14 cellular contexts compared by ENCODE assay signal in genomic region chr11:10666976-10667892, GRCh38. TPM values are rescaled to one million over a fixed set of nuclear protein-coding genes. Genes with fewer than 3 reads are reported as not detected.
DNase-seq lines count a peak whose midpoint lies in the region; ATAC-seq and TF ChIP-seq lines count a peak whose summit lies in the region.
"Had no signal": no experiment of that assay in that cellular context is flagged by ENCODE, and none has a peak within 500 bp of the region (broad histone marks: within the 10 kb centered on the region; RNA-seq: fewer than 3 reads in every experiment).

No MANE protein-coding gene starts in this region.

- TF ChIP-seq CTCF in RWPE2 (IDR thresholded peaks at IDR 0.05; ENCODE audit: poor library complexity, severe bottlenecking), result no peak
- TF ChIP-seq CTCF in foreskin fibroblast (IDR thresholded peaks at IDR 0.05; ENCODE audit: low read depth, low read length), result no peak

- no peak overlapping the region for H3K27ac ChIP-seq in RWPE2 (ENCODE audit: poor library complexity, severe bottlenecking)

- no peak overlapping the region for H3K4me3 ChIP-seq in RWPE2 (ENCODE audit: severe bottlenecking)
- H3K4me3 ChIP-seq in foreskin fibroblast (ENCODE audit: low read depth in 1 of 2, low read length in 2 of 2), result no peak overlapping the region
- H3K4me3 ChIP-seq in skeletal muscle satellite cell (ENCODE audit: low read length), result no peak overlapping the region

- DNase-seq in Daoy (ENCODE audit: low read depth) (peak; percentile 45), RWPE2 (ENCODE audit: low spot score) (no peak), foreskin fibroblast (peak; percentile 41 to 76), NCI-H2196 (lab: John Stamatoyannopoulos, UW; ENCODE audit: unreplicated experiment) (no peak), left ventricle myocardium superior (no peak)
- DNase-seq: activated CD4-positive, alpha-beta T cell treated with anti-CD3 and anti-CD28 coated beads for 1 hour; activated gamma-delta T cell; CD4-positive, alpha-beta memory T cell; NCI-H510A; stimulated activated naive CD4-positive, alpha-beta T cell had no signal

- H3K9ac ChIP-seq in skeletal muscle satellite cell (ENCODE audit: low read depth, low read length), result peak overlapping the region; percentile 70

- ATAC-seq in RWPE2 (ENCODE audit: low read depth) (0 out of 3 replicates have a peak, but pooled peaks have one; percentile 14), GM21825 (IDR thresholded peaks at IDR 0.05; ENCODE audit: unreplicated experiment) (no peak), HG02642 (IDR thresholded peaks at IDR 0.05; ENCODE audit: poor library complexity, unreplicated experiment) (no peak), left ventricle myocardium superior (no peak)

- H3K9me3 ChIP-seq in RWPE2 (ENCODE audit: severe bottlenecking) (no peaks in the 10 kb centered on the region), skeletal muscle satellite cell (replicated peaks; ENCODE audit: low read length) (no peaks in the 10 kb centered on the region)

- peak overlapping the region; percentile 51 for H3K4me2 ChIP-seq in skeletal muscle satellite cell (ENCODE audit: low read length)

- H3K36me3 ChIP-seq in RWPE2 (ENCODE audit: low read depth), result no peaks in the 10 kb centered on the region
- H3K36me3 ChIP-seq in skeletal muscle satellite cell (ENCODE audit: insufficient read depth, low read length), result no peaks in the 10 kb centered on the region

- no peaks in the 10 kb centered on the region for H3K27me3 ChIP-seq in RWPE2 (ENCODE audit: insufficient read depth, poor library complexity, severe bottlenecking)
- no peaks in the 10 kb centered on the region for H3K27me3 ChIP-seq in skeletal muscle satellite cell (ENCODE audit: control insufficient read depth, insufficient read depth, low read length)

- intact Hi-C loops in left ventricle myocardium superior (cut with micrococcal nuclease), result no loop called here

- H3K4me1 ChIP-seq in RWPE2 (ENCODE audit: insufficient read depth, poor library complexity, severe bottlenecking), result no peaks in the 10 kb centered on the region
- peaks cover 24% of the 10 kb centered on the region for H3K4me1 ChIP-seq in skeletal muscle satellite cell (ENCODE audit: control insufficient read depth, insufficient read depth, low read length)

RNA-seq across cellular contexts. Expression of gene IRAG1, which starts 26.3 kb away (rescaled TPM):
- total RNA-seq in Daoy (2014; rRNA removed; shearing (Covaris generic)), result not detected in 2 replicates
- under 0.01 and 0.22 TPM in 2 replicates for total RNA-seq in skeletal muscle satellite cell (2012; rRNA removed)
- 5.2 TPM for total RNA-seq in left ventricle myocardium superior
- total RNA-seq: CD4-positive, alpha-beta memory T cell; MCF 10A had no signal

Comparison
In these comparisons a context has a peak if more than half of its experiments do, and no peak if none do; other contexts are left out.
1. DNase-seq: peak in Daoy (single experiment) and foreskin fibroblast (2 of 2); none in RWPE2 (single experiment), NCI-H2196 (single experiment) and left ventricle myocardium superior (single experiment).